Comparison of ENCODE assay signal across 14 cellular contexts in the genomic region with DNA sequence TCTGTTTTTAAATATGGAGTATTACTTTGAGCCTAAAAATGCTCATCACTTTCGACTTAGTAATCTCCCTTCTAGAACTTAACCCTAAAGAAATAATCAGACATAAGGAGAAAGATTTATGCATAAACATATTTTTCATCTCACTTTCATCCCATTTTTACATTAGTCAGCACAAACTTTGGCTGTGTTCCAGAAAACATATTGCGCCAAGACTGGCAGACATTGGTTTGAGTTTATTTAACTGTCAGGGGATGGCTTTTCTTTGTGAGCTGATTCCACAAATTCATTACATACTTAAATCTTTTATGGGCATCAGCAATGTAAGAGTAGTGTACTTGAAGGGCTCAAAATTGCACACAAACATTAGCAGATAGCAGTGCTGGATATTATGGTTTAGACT. TPM values are rescaled to one million over a fixed set of nuclear protein-coding genes. Genes with fewer than 3 reads are reported as not detected.
DNase-seq lines count a peak whose midpoint lies in the region; ATAC-seq, FAIRE-seq and TF ChIP-seq lines count a peak whose summit lies in the region.
"Had no signal": no experiment of that assay in that cellular context is flagged by ENCODE, and none has a peak within 500 bp of the region (broad histone marks: within the 10 kb centered on the region; RNA-seq: fewer than 3 reads in every experiment).

No MANE protein-coding gene starts in this region.

- peaks cover 16% of the 10 kb centered on the region for H3K79me2 ChIP-seq in ACC112 (ENCODE audit: control insufficient read depth, insufficient read depth, low read length, unreplicated experiment)
- H3K79me2 ChIP-seq in astrocyte (ENCODE audit: insufficient read depth, low read length) = no peaks in the 10 kb centered on the region

- DNase-seq in MG63 (peak; percentile 3), astrocyte (ENCODE audit: low read depth) (no peak), fibroblast of villous mesenchyme (ENCODE audit: low read depth) (peak; percentile 77), RWPE1 (ENCODE audit: low spot score) (no peak), C1 segment of cervical spinal cord (lab: John Stamatoyannopoulos, UW) (no peak)
- DNase-seq: activated CD4-positive, alpha-beta T cell treated with anti-CD3 and anti-CD28 coated beads for 48 hours; activated CD8-positive, alpha-beta memory T cell treated with anti-CD3 and anti-CD28 coated beads, Interleukin-2, amount 50 U/mL, for 4 hours; activated naive CD8-positive, alpha-beta T cell treated with anti-CD3 and anti-CD28 coated beads, Interleukin-2, amount 50 U/mL, for 24 hours; esophagus squamous epithelium; heart right ventricle; immature natural killer cell had no signal

- peak; percentile 95 for FAIRE-seq in astrocyte (lab: Jason Lieb, UNC)
- FAIRE-seq: TTC549 had no signal

- H3K9me3 Mint-ChIP-seq in astrocyte (ENCODE audit: unreplicated experiment) = peaks cover 4% of the 10 kb centered on the region
- H3K9me3 Mint-ChIP-seq: activated naive CD8-positive, alpha-beta T cell treated with anti-CD3 and anti-CD28 coated beads, Interleukin-2, amount 50 U/mL, for 24 hours; immature natural killer cell had no signal

- no peaks in the 10 kb centered on the region for H3K9me3 ChIP-seq in MG63
- H3K9me3 ChIP-seq in astrocyte (ENCODE audit: insufficient read depth, low read depth, low read length) = no peaks in the 10 kb centered on the region
- H3K9me3 ChIP-seq: esophagus squamous epithelium, heart right ventricle had no signal

- ATAC-seq in HG03039 (IDR thresholded peaks at IDR 0.05; ENCODE audit: unreplicated experiment) = no peak
- ATAC-seq: activated naive CD8-positive, alpha-beta T cell treated with anti-CD3 and anti-CD28 coated beads, Interleukin-2, amount 50 U/mL, for 24 hours; heart right ventricle had no signal

- no peaks in the 10 kb centered on the region for H3K27me3 Mint-ChIP-seq in astrocyte (ENCODE audit: low read depth, unreplicated experiment)
- H3K27me3 Mint-ChIP-seq: activated naive CD8-positive, alpha-beta T cell treated with anti-CD3 and anti-CD28 coated beads, Interleukin-2, amount 50 U/mL, for 24 hours had no signal

- TF ChIP-seq CTCF in astrocyte (IDR thresholded peaks at IDR 0.05; ENCODE audit: insufficient read depth, low read depth, low read length) = no peak
- no peak for TF ChIP-seq CTCF in fibroblast of villous mesenchyme (IDR thresholded peaks at IDR 0.05; ENCODE audit: insufficient read depth, low read depth, low read length)
- TF ChIP-seq CTCF in RWPE1 (conservative IDR thresholded peaks at IDR 0.05; ENCODE audit: low read depth) = no peak

- no peak overlapping the region for H3K4me3 Mint-ChIP-seq in astrocyte (ENCODE audit: unreplicated experiment)
- H3K4me3 Mint-ChIP-seq: activated naive CD8-positive, alpha-beta T cell treated with anti-CD3 and anti-CD28 coated beads, Interleukin-2, amount 50 U/mL, for 24 hours; immature natural killer cell had no signal

- no peaks in the 10 kb centered on the region for H3K36me3 Mint-ChIP-seq in astrocyte (ENCODE audit: low read depth, unreplicated experiment)
- H3K36me3 Mint-ChIP-seq: immature natural killer cell had no signal

- no peaks in the 10 kb centered on the region for H3K27me3 ChIP-seq in ACC112 (ENCODE audit: insufficient read depth, low read length)
- no peaks in the 10 kb centered on the region for H3K27me3 ChIP-seq in MG63
- H3K27me3 ChIP-seq in astrocyte (ENCODE audit: insufficient read depth, low read length) = no peaks in the 10 kb centered on the region
- H3K27me3 ChIP-seq: esophagus squamous epithelium had no signal

- POLR2A ChIA-PET in RWPE1 (lab: Yijun Ruan, JAX; ENCODE audit: low non-redundant PET) = no interaction called here

- H3K27ac Mint-ChIP-seq in astrocyte (ENCODE audit: unreplicated experiment) = no peak overlapping the region
- H3K27ac Mint-ChIP-seq: activated naive CD8-positive, alpha-beta T cell treated with anti-CD3 and anti-CD28 coated beads, Interleukin-2, amount 50 U/mL, for 24 hours; immature natural killer cell had no signal

- peaks cover 6% of the 10 kb centered on the region for H3K36me3 ChIP-seq in ACC112 (ENCODE audit: insufficient read depth, low read length)
- H3K36me3 ChIP-seq in MG63 = no peaks in the 10 kb centered on the region
- no peaks in the 10 kb centered on the region for H3K36me3 ChIP-seq in astrocyte (ENCODE audit: insufficient read depth, low read length)
- H3K36me3 ChIP-seq: heart right ventricle had no signal

- no peak overlapping the region for H3K4me2 ChIP-seq in astrocyte (ENCODE audit: low read length)

- H4K20me1 ChIP-seq in astrocyte (ENCODE audit: insufficient read depth, low read length) = no peaks in the 10 kb centered on the region

- CTCF ChIA-PET in RWPE1 (lab: Yijun Ruan, JAX) = interaction anchor here (0.6 kb wide), 1 partner anchor 736 kb away, joined by 3 read pairs; no protein-coding TSS in a partner anchor

- H3K27ac ChIP-seq in ACC112 (ENCODE audit: low read depth, low read length) = peak overlapping the region; percentile 43
- no peak overlapping the region for H3K27ac ChIP-seq in astrocyte (ENCODE audit: low read depth, low read length)
- no peak overlapping the region for H3K27ac ChIP-seq in RWPE1
- H3K27ac ChIP-seq: heart right ventricle had no signal

- peaks cover 32% of the 10 kb centered on the region for H3K4me1 ChIP-seq in ACC112 (ENCODE audit: control insufficient read depth, insufficient read depth, low read length, unreplicated experiment)
- no peaks in the 10 kb centered on the region for H3K4me1 ChIP-seq in astrocyte (ENCODE audit: insufficient read depth, low read length)

- H2AFZ ChIP-seq in ACC112 (ENCODE audit: low read length, unreplicated experiment) = no peak overlapping the region
- no peak overlapping the region for H2AFZ ChIP-seq in astrocyte (ENCODE audit: low read depth, low read length)

- H3K9ac ChIP-seq in astrocyte (ENCODE audit: low read length) = no peak overlapping the region

- H3K4me1 Mint-ChIP-seq in astrocyte (ENCODE audit: low read depth, unreplicated experiment) = no peaks in the 10 kb centered on the region
- H3K4me1 Mint-ChIP-seq: immature natural killer cell had no signal

- H3K4me3 ChIP-seq in ACC112 (ENCODE audit: low read depth, low read length) (peak overlapping the region; percentile 43; the same call in 1 of the 2 replicates), MG63 (no peak overlapping the region), astrocyte (ENCODE audit: insufficient read depth, low read depth, low read length) (no peak overlapping the region), fibroblast of villous mesenchyme (ENCODE audit: low read depth, low read length) (no peak overlapping the region)
- H3K4me3 ChIP-seq: esophagus squamous epithelium, heart right ventricle had no signal

RNA-seq across cellular contexts. Expression of a gene that starts 23.7 kb away (rescaled TPM):
- 0.25 and 0.40 TPM in 2 replicates for total RNA-seq in MG63 (2014; rRNA removed; shearing (Covaris generic); ENCODE audit: low replicate concordance)
- 1.8 and 2.5 TPM in 2 replicates for total RNA-seq in astrocyte
- 2.6 and 7.8 TPM in 2 replicates for total RNA-seq in fibroblast of villous mesenchyme

Comparison
In these comparisons a context has a peak if more than half of its experiments do, and no peak if none do; other contexts are left out.
1. DNase-seq: peak in MG63 (single experiment) and fibroblast of villous mesenchyme (single experiment); none in astrocyte (single experiment), RWPE1 (single experiment) and C1 segment of cervical spinal cord (0 of 14).